ENCODE assay signal across 1 cellular context in genomic region chr6:12875061-12875460, GRCh38.
TF ChIP-seq lines count a peak whose summit lies in the region.

No MANE protein-coding gene starts in this region.

TF ChIP-seq in H1, 55 proteins besides CTCF, POLR2A, EP300 and RAD21 (continued from another document):
- no peak for TF ChIP-seq MAX (IDR thresholded peaks at IDR 0.05)
- TF ChIP-seq RXRA (IDR thresholded peaks at IDR 0.05; ENCODE audit: insufficient read depth, low read depth, low read length): no peak
- no peak for TF ChIP-seq TAF1 (IDR thresholded peaks at IDR 0.05; ENCODE audit: low read depth, low read length)
- no peak for TF ChIP-seq GTF2F1 (IDR thresholded peaks at IDR 0.05; ENCODE audit: borderline replicate concordance, low read depth, low read length)
- no peak for TF ChIP-seq ATF3 (IDR thresholded peaks at IDR 0.05; ENCODE audit: insufficient read depth, low read depth, low read length)
- TF ChIP-seq SP1 (IDR thresholded peaks at IDR 0.05; ENCODE audit: low read depth, low read length): no peak
- no peak for TF ChIP-seq KDM1A (IDR thresholded peaks at IDR 0.05; ENCODE audit: borderline replicate concordance, low read length)
- TF ChIP-seq EZH2 (IDR thresholded peaks at IDR 0.05; ENCODE audit: low read depth, low read length, severe bottlenecking): no peak
- TF ChIP-seq SP4 (IDR thresholded peaks at IDR 0.05; ENCODE audit: low read length): no peak
- no peak for TF ChIP-seq E2F6 (IDR thresholded peaks at IDR 0.05)
